Comparison of ENCODE assay signal across 13 cellular contexts in genomic region chr2:207533609-207534008, GRCh38. TPM values are rescaled to one million over a fixed set of nuclear protein-coding genes. Genes with fewer than 3 reads are reported as not detected.
A peak's percentile ranks its signal among the peaks of the same experiment; 100 is the strongest.
DNase-seq lines count a peak whose midpoint lies in the region; ATAC-seq and TF ChIP-seq lines count a peak whose summit lies in the region.
"Had no signal": no experiment of that assay in that cellular context is flagged by ENCODE, and none has a peak within 500 bp of the region (broad histone marks: within the 10 kb centered on the region; RNA-seq: fewer than 3 reads in every experiment).

No MANE protein-coding gene starts in this region.

- H3K4me3 ChIP-seq in left lung, result no peak overlapping the region
- H3K4me3 ChIP-seq: vagina had no signal

- DNase-seq in stimulated activated naive CD8-positive, alpha-beta T cell treated with anti-CD3 and anti-CD28 coated beads, Interleukin-15, Interleukin-2, amounts not matched to agents 100 U/mL and 50 U/mL, for 24 hours, result no peak
- DNase-seq in left lung (no peak), mucosa of gallbladder (ENCODE audit: low spot score) (no peak), HEK293T (ENCODE audit: extremely low spot score) (no peak)
- DNase-seq: H9, NCI-H1694 treated with DMSO at 0.1 percent for 48 hours, SHP77 treated with DMSO at 0.1 percent for 48 hours had no signal

- CTCF ChIA-PET in HEK293T (lab: Yijun Ruan, JAX), result interaction anchor here (0.6 kb wide), 1 partner anchor 15 kb away, joined by 3 read pairs; no protein-coding TSS in a partner anchor

- no peaks in the 10 kb centered on the region for H3K9me3 ChIP-seq in left lung
- H3K9me3 ChIP-seq: vagina had no signal

- no peaks in the 10 kb centered on the region for H3K27me3 Mint-ChIP-seq in stimulated activated naive CD8-positive, alpha-beta T cell treated with anti-CD3 and anti-CD28 coated beads, Interleukin-15, Interleukin-2, amounts not matched to agents 100 ng/mL and 50 ng/mL, for 24 hours

- intact Hi-C loops in left lung (cut with DNase I), result no loop called here

- peak overlapping the region; percentile 94 for H3K4me3 Mint-ChIP-seq in stimulated activated naive CD8-positive, alpha-beta T cell treated with anti-CD3 and anti-CD28 coated beads, Interleukin-15, Interleukin-2, amounts not matched to agents 100 ng/mL and 50 ng/mL, for 24 hours
- H3K4me3 Mint-ChIP-seq: H9 had no signal

- H3K27ac Mint-ChIP-seq in stimulated activated naive CD8-positive, alpha-beta T cell treated with anti-CD3 and anti-CD28 coated beads, Interleukin-15, Interleukin-2, amounts not matched to agents 100 ng/mL and 50 ng/mL, for 24 hours, result peak overlapping the region; percentile 78
- H3K27ac Mint-ChIP-seq: H9 had no signal

- TF ChIP-seq CTCF in VCaP (conservative IDR thresholded peaks at IDR 0.05) (no peak), left lung (IDR thresholded peaks at IDR 0.05) (no peak)

- peaks cover 56% of the 10 kb centered on the region for H3K36me3 Mint-ChIP-seq in stimulated activated naive CD8-positive, alpha-beta T cell treated with anti-CD3 and anti-CD28 coated beads, Interleukin-15, Interleukin-2, amounts not matched to agents 100 ng/mL and 50 ng/mL, for 24 hours (ENCODE audit: low read depth)

- H3K27me3 ChIP-seq in left lung, result no peaks in the 10 kb centered on the region
- H3K27me3 ChIP-seq: vagina had no signal

- no peak for ATAC-seq in stimulated activated naive CD8-positive, alpha-beta T cell treated with anti-CD3 and anti-CD28 coated beads, Interleukin-15, Interleukin-2, amounts not matched to agents 100 U/mL and 50 U/mL, for 24 hours
- ATAC-seq in left lung, result peak; percentile 14
- ATAC-seq in GM21786 (IDR thresholded peaks at IDR 0.05; ENCODE audit: unreplicated experiment), result no peak
- ATAC-seq in HG03520 (IDR thresholded peaks at IDR 0.05; ENCODE audit: unreplicated experiment), result no peak

- H3K36me3 ChIP-seq in left lung, result no peaks in the 10 kb centered on the region
- H3K36me3 ChIP-seq: vagina had no signal

- H3K9me3 Mint-ChIP-seq in stimulated activated naive CD8-positive, alpha-beta T cell treated with anti-CD3 and anti-CD28 coated beads, Interleukin-15, Interleukin-2, amounts not matched to agents 100 ng/mL and 50 ng/mL, for 24 hours, result no peaks in the 10 kb centered on the region
- H3K9me3 Mint-ChIP-seq: H9 had no signal

- H3K4me1 Mint-ChIP-seq in stimulated activated naive CD8-positive, alpha-beta T cell treated with anti-CD3 and anti-CD28 coated beads, Interleukin-15, Interleukin-2, amounts not matched to agents 100 ng/mL and 50 ng/mL, for 24 hours (ENCODE audit: low read depth), result peaks cover 69% of the 10 kb centered on the region

- H3K4me1 ChIP-seq in left lung, result peaks cover 25 to 59% of the 10 kb centered on the region in 2 donors

- peak overlapping the region; percentile 94 for H3K27ac ChIP-seq in VCaP
- peak overlapping the region; percentile 24 to 93 for H3K27ac ChIP-seq in left lung
- H3K27ac ChIP-seq: HL-60, vagina had no signal

- POLR2A ChIA-PET in HEK293T (lab: Yijun Ruan, JAX), result interaction anchor here (4.8 kb wide), 1 partner anchor 93 kb away, joined by 32 read pairs; the partner anchor contains the start of gene METTL21A

TF ChIP-seq in HEK293T, 16 proteins besides CTCF, POLR2A, EP300 and RAD21:
- no peak for TF ChIP-seq CTBP1 (IDR thresholded peaks at IDR 0.05; ENCODE audit: borderline replicate concordance)
- TF ChIP-seq LEF1 (IDR thresholded peaks at IDR 0.05; ENCODE audit: borderline replicate concordance), result no peak

RNA-seq across cellular contexts. Expression of gene CREB1, which starts 3.8 kb away (rescaled TPM):
- 10 to 100 TPM; 62.3 to 66.5 TPM for total RNA-seq in left lung
- 65.4 TPM for total RNA-seq in mucosa of gallbladder
